21 cellular contexts compared by ENCODE assay signal in genomic region chr6:10756085-10756484, GRCh38. TPM values are rescaled to one million over a fixed set of nuclear protein-coding genes. Genes with fewer than 3 reads are reported as not detected.
DNase-seq lines count a peak whose midpoint lies in the region; ATAC-seq and TF ChIP-seq lines count a peak whose summit lies in the region.
"Had no signal": no experiment of that assay in that cellular context is flagged by ENCODE, and none has a peak within 500 bp of the region (broad histone marks: within the 10 kb centered on the region; RNA-seq: fewer than 3 reads in every experiment).

No MANE protein-coding gene starts in this region.

- intact Hi-C loops in activated T-helper 1 cell treated with anti-CD3 and anti-CD28 coated beads, Interleukin-12 subunit alpha, Interleukin-12 subunit beta, Interleukin-2, Interleukin-4 antibody, amounts not matched to agents 30 ng/mL and 10 ng/mL and 1 ng/mL, durations not matched to agents 14 hours and 24 hours and 36 hours (cut with micrococcal nuclease), result no loop called here
- intact Hi-C loops in psoas muscle (cut with DNase I), result no loop called here

- DNase-seq in activated T-cell treated with anti-CD3 and anti-CD28 coated beads, Interleukin-2, amount 50 U/mL, for 24 hours, result no peak
- no peak for DNase-seq in activated T-cell treated with anti-CD3 and anti-CD28 coated beads, Interleukin-2, amount 50 U/mL, for 48 hours
- DNase-seq in activated T-helper 1 cell treated with anti-CD3 and anti-CD28 coated beads, Interleukin-12 subunit alpha, Interleukin-12 subunit beta, Interleukin-2, Interleukin-4 antibody, amounts not matched to agents 30 ng/mL and 10 ng/mL and 1 ng/mL, durations not matched to agents 14 hours and 24 hours and 36 hours (ENCODE audit: low spot score), result no peak
- no peak for DNase-seq in psoas muscle
- no peak for DNase-seq in SHP77 (lab: John Stamatoyannopoulos, UW)
- DNase-seq in T-helper 1 cell, result no peak
- DNase-seq: BE2C; CD4-positive, alpha-beta T cell; DMS153; GDM1; HCEC 1CT; NCI-H1417 treated with DMSO at 0.1 percent for 48 hours; NCI-H1930; NCI-H526; PC-9 had no signal

- H3K9me3 ChIP-seq in HEK293 (ENCODE audit: control insufficient read depth, insufficient read depth, low read depth, low read length) (no peaks in the 10 kb centered on the region), psoas muscle (no peaks in the 10 kb centered on the region)
- H3K9me3 ChIP-seq: BE2C, SJSA1 had no signal

- peak overlapping the region; percentile 51 for H3K27ac Mint-ChIP-seq in activated T-cell treated with anti-CD3 and anti-CD28 coated beads, Interleukin-2, amount 50 U/mL, for 24 hours
- H3K27ac Mint-ChIP-seq in activated T-helper 1 cell treated with anti-CD3 and anti-CD28 coated beads, Interleukin-12 subunit alpha, Interleukin-12 subunit beta, Interleukin-2, Interleukin-4 antibody, amounts not matched to agents 30 ng/mL and 10 ng/mL and 1 ng/mL, durations not matched to agents 14 hours and 24 hours and 36 hours, result peak overlapping the region; percentile 18
- H3K27ac Mint-ChIP-seq: CD4-positive, alpha-beta T cell; GM23338 had no signal

- no peak for TF ChIP-seq CTCF in HEK293 (tag by site-specific recombination; IDR thresholded peaks at IDR 0.05)
- TF ChIP-seq CTCF in psoas muscle (IDR thresholded peaks at IDR 0.05), result no peak

- CTCF ChIA-PET in HEK293 (lab: Yijun Ruan, JAX), result interaction anchor here (0.6 to 1.2 kb wide), 4 partner anchors 277 to 1764 kb away, joined by 3 read pairs; no protein-coding TSS in a partner anchor

- peak; percentile 28 to 67 (median 49) for ATAC-seq in psoas muscle
- no peak for ATAC-seq in activated CD4-positive, CD25-positive, alpha-beta regulatory T cell treated with anti-CD3 and anti-CD28 coated beads, Interleukin-2, amount 50 U/mL, for 24 hours
- ATAC-seq: GM23338 had no signal

- no peak overlapping the region for H3K27ac ChIP-seq in HEK293 (ENCODE audit: extremely low read depth, low read depth, low read length)
- no peak overlapping the region for H3K27ac ChIP-seq in psoas muscle
- H3K27ac ChIP-seq: HL-60, PC-9, SJSA1 had no signal

- peaks cover 97% of the 10 kb centered on the region for H3K36me3 Mint-ChIP-seq in activated T-cell treated with anti-CD3 and anti-CD28 coated beads, Interleukin-2, amount 50 U/mL, for 24 hours (ENCODE audit: low read depth)
- H3K36me3 Mint-ChIP-seq in activated T-helper 1 cell treated with anti-CD3 and anti-CD28 coated beads, Interleukin-12 subunit alpha, Interleukin-12 subunit beta, Interleukin-2, Interleukin-4 antibody, amounts not matched to agents 30 ng/mL and 10 ng/mL and 1 ng/mL, durations not matched to agents 14 hours and 24 hours and 36 hours (ENCODE audit: low read depth), result peaks cover 63% of the 10 kb centered on the region

- H3K4me1 ChIP-seq in HEK293 (ENCODE audit: control insufficient read depth, insufficient read depth, low read length), result no peaks in the 10 kb centered on the region
- H3K4me1 ChIP-seq in psoas muscle, result peaks cover 8% of the 10 kb centered on the region
- H3K4me1 ChIP-seq: BE2C had no signal

- 73 to 82% (median 74%) methylated on average over 1 of the region's 1 CpG for WGBS in psoas muscle, 3 donors

- H3K9me3 Mint-ChIP-seq in activated T-cell treated with anti-CD3 and anti-CD28 coated beads, Interleukin-2, amount 50 U/mL, for 24 hours, result no peaks in the 10 kb centered on the region
- H3K9me3 Mint-ChIP-seq in activated T-helper 1 cell treated with anti-CD3 and anti-CD28 coated beads, Interleukin-12 subunit alpha, Interleukin-12 subunit beta, Interleukin-2, Interleukin-4 antibody, amounts not matched to agents 30 ng/mL and 10 ng/mL and 1 ng/mL, durations not matched to agents 14 hours and 24 hours and 36 hours, result no peaks in the 10 kb centered on the region
- H3K9me3 Mint-ChIP-seq: CD4-positive, alpha-beta T cell; GM23338; IgD-negative memory B cell had no signal

- POLR2A ChIA-PET in HEK293 (lab: Yijun Ruan, JAX), result interaction anchor here (1.1 kb wide), 1 partner anchor 34 kb away, joined by 7 read pairs; no protein-coding TSS in a partner anchor

- H3K4me3 ChIP-seq in HEK293 (ENCODE audit: low read depth, low read length) (no peak overlapping the region), psoas muscle (no peak overlapping the region)
- H3K4me3 ChIP-seq: GM23338, PC-9, SJSA1 had no signal

- H3K4me1 Mint-ChIP-seq in activated T-cell treated with anti-CD3 and anti-CD28 coated beads, Interleukin-2, amount 50 U/mL, for 24 hours (ENCODE audit: low read depth), result peaks cover 57% of the 10 kb centered on the region
- peaks cover 39% of the 10 kb centered on the region for H3K4me1 Mint-ChIP-seq in activated T-helper 1 cell treated with anti-CD3 and anti-CD28 coated beads, Interleukin-12 subunit alpha, Interleukin-12 subunit beta, Interleukin-2, Interleukin-4 antibody, amounts not matched to agents 30 ng/mL and 10 ng/mL and 1 ng/mL, durations not matched to agents 14 hours and 24 hours and 36 hours (ENCODE audit: low read depth)

- H3K36me3 ChIP-seq in HEK293 (ENCODE audit: control insufficient read depth in 2 of 2, insufficient read depth in 1 of 2, low read length in 2 of 2) (peaks cover 37 to 82% of the 10 kb centered on the region in 2 experiments), psoas muscle (ENCODE audit: insufficient read depth in 1 of 2, low read depth in 1 of 2) (peaks cover 3 to 73% of the 10 kb centered on the region in 2 donors)

- H3K27me3 Mint-ChIP-seq in activated T-cell treated with anti-CD3 and anti-CD28 coated beads, Interleukin-2, amount 50 U/mL, for 24 hours, result no peaks in the 10 kb centered on the region
- H3K27me3 Mint-ChIP-seq in activated T-helper 1 cell treated with anti-CD3 and anti-CD28 coated beads, Interleukin-12 subunit alpha, Interleukin-12 subunit beta, Interleukin-2, Interleukin-4 antibody, amounts not matched to agents 30 ng/mL and 10 ng/mL and 1 ng/mL, durations not matched to agents 14 hours and 24 hours and 36 hours (ENCODE audit: insufficient read depth), result no peaks in the 10 kb centered on the region
- H3K27me3 Mint-ChIP-seq: CD4-positive, alpha-beta T cell; IgD-negative memory B cell had no signal

- no peaks in the 10 kb centered on the region for H3K27me3 ChIP-seq in psoas muscle (ENCODE audit: insufficient read depth in 3 of 3, low read length in 2 of 3)
- H3K27me3 ChIP-seq: BE2C, SJSA1 had no signal

- H3K4me3 Mint-ChIP-seq in activated T-cell treated with anti-CD3 and anti-CD28 coated beads, Interleukin-2, amount 50 U/mL, for 24 hours, result no peak overlapping the region
- no peak overlapping the region for H3K4me3 Mint-ChIP-seq in activated T-helper 1 cell treated with anti-CD3 and anti-CD28 coated beads, Interleukin-12 subunit alpha, Interleukin-12 subunit beta, Interleukin-2, Interleukin-4 antibody, amounts not matched to agents 30 ng/mL and 10 ng/mL and 1 ng/mL, durations not matched to agents 14 hours and 24 hours and 36 hours
- H3K4me3 Mint-ChIP-seq: CD4-positive, alpha-beta T cell; GM23338; IgD-negative memory B cell had no signal

TF ChIP-seq in HEK293, 187 proteins besides CTCF, POLR2A, EP300 and RAD21:
- TF ChIP-seq, protein P1, sequence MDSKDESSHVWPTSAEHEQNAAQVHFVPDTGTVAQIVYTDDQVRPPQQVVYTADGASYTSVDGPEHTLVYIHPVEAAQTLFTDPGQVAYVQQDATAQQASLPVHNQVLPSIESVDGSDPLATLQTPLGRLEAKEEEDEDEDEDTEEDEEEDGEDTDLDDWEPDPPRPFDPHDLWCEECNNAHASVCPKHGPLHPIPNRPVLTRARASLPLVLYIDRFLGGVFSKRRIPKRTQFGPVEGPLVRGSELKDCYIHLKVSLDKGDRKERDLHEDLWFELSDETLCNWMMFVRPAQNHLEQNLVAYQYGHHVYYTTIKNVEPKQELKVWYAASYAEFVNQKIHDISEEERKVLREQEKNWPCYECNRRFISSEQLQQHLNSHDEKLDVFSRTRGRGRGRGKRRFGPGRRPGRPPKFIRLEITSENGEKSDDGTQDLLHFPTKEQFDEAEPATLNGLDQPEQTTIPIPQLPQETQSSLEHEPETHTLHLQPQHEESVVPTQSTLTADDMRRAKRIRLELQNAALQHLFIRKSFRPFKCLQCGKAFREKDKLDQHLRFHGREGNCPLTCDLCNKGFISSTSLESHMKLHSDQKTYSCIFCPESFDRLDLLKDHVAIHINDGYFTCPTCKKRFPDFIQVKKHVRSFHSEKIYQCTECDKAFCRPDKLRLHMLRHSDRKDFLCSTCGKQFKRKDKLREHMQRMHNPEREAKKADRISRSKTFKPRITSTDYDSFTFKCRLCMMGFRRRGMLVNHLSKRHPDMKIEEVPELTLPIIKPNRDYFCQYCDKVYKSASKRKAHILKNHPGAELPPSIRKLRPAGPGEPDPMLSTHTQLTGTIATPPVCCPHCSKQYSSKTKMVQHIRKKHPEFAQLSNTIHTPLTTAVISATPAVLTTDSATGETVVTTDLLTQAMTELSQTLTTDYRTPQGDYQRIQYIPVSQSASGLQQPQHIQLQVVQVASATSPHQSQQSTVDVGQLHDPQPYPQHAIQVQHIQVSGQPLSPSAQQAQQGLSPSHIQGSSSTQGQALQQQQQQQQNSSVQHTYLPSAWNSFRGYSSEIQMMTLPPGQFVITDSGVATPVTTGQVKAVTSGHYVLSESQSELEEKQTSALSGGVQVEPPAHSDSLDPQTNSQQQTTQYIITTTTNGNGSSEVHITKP (tag by site-specific recombination; IDR thresholded peaks at IDR 0.05), result peak; percentile 39; the same call in 1 of the 2 replicates
- TF ChIP-seq ZNF239 (tag by site-specific recombination; IDR thresholded peaks at IDR 0.05), result no peak
- TF ChIP-seq ZNF366 (tag by site-specific recombination; conservative IDR thresholded peaks at IDR 0.05), result no peak

RNA-seq across cellular contexts. Expression of gene TMEM14B, which starts 8.5 kb away (rescaled TPM):
- total RNA-seq in activated T-helper 1 cell treated with anti-CD3 and anti-CD28 coated beads, Interleukin-12 subunit alpha, Interleukin-12 subunit beta, Interleukin-2, Interleukin-4 antibody, amounts not matched to agents 30 ng/mL and 10 ng/mL and 1 ng/mL, durations not matched to agents 14 hours and 24 hours and 36 hours, result 82.1 and 83.7 TPM in 2 replicates
- 10 to 100 TPM; 78.2 to 89.1 (median 81.8) TPM for total RNA-seq in psoas muscle
- polyA plus RNA-seq in psoas muscle, result 100 to 1,000 TPM in 1 of 3 donors, 10 to 100 TPM in 2; 66.1 to 118 (median 85.5) TPM

RNA-seq across cellular contexts. Expression of gene TMEM14C, which starts 33.2 kb away (rescaled TPM):
- 57.3 and 63.1 TPM in 2 replicates for total RNA-seq in activated T-helper 1 cell treated with anti-CD3 and anti-CD28 coated beads, Interleukin-12 subunit alpha, Interleukin-12 subunit beta, Interleukin-2, Interleukin-4 antibody, amounts not matched to agents 30 ng/mL and 10 ng/mL and 1 ng/mL, durations not matched to agents 14 hours and 24 hours and 36 hours
- 10 to 100 TPM; 74.3 to 90.7 (median 86.7) TPM for total RNA-seq in psoas muscle
- 100 to 1,000 TPM in 2 of 3 donors, 10 to 100 TPM in 1; 64.4 to 161 (median 104) TPM for polyA plus RNA-seq in psoas muscle

Comparison
In these comparisons a context has a peak if more than half of its experiments do, and no peak if none do; other contexts are left out.
1. ATAC-seq: peak in psoas muscle (4 of 4); none in activated CD4-positive, CD25-positive, alpha-beta regulatory T cell treated with anti-CD3 and anti-CD28 coated beads, Interleukin-2, amount 50 U/mL, for 24 hours (0 of 2).